ENCODE assay signal across 22 cellular contexts in genomic region chr2:1278861-1279260, GRCh38.
"Had no signal": no experiment of that assay in that cellular context is flagged by ENCODE, and none has a peak within 500 bp of the region (broad histone marks: within the 10 kb centered on the region; RNA-seq: fewer than 3 reads in every experiment).

No MANE protein-coding gene starts in this region.

- H3K36me3 Mint-ChIP-seq: immature natural killer cell; stimulated activated memory B cell treated with anti-CD40 and anti-IgM and Interleukin-4, amounts not matched to agents 10 μg/mL and 1 μg/mL and 100 μg/mL, for 72 hours; type B pancreatic cell had no signal

- H3K4me1 Mint-ChIP-seq: immature natural killer cell; stimulated activated memory B cell treated with anti-CD40 and anti-IgM and Interleukin-4, amounts not matched to agents 10 μg/mL and 1 μg/mL and 100 μg/mL, for 72 hours had no signal

- H3K9me3 Mint-ChIP-seq: immature natural killer cell had no signal

- H3K27me3 Mint-ChIP-seq: effector memory CD8-positive, alpha-beta T cell; progenitor cell of endocrine pancreas; stimulated activated memory B cell treated with anti-CD40 and anti-IgM and Interleukin-4, amounts not matched to agents 10 μg/mL and 1 μg/mL and 100 μg/mL, for 72 hours; type B pancreatic cell had no signal

- H3K27ac Mint-ChIP-seq: effector memory CD8-positive, alpha-beta T cell; immature natural killer cell; nephron progenitor cell; progenitor cell of endocrine pancreas; stimulated activated memory B cell treated with anti-CD40 and anti-IgM and Interleukin-4, amounts not matched to agents 10 μg/mL and 1 μg/mL and 100 μg/mL, for 72 hours; type B pancreatic cell had no signal

- DNase-seq: cortex of kidney; effector memory CD8-positive, alpha-beta T cell; erythroblast; hypothalamus; immature natural killer cell; left ventricle myocardium superior; lower lobe of right lung; naive thymus-derived CD8-positive, alpha-beta T cell; nephron progenitor cell; occipital lobe; pancreas; right lobe of liver; small intestine; stimulated activated CD4-positive, alpha-beta T cell treated with anti-CD3 and anti-CD28 coated beads, Interleukin-15, amount 100 ng/mL, for 24 hours; stimulated activated CD4-positive, alpha-beta T cell treated with anti-CD3 and anti-CD28 coated beads, Interleukin-4, amount 100 ng/mL, for 24 hours; stimulated activated naive CD8-positive, alpha-beta T cell treated with anti-CD3 and anti-CD28 coated beads, Interleukin-15, Interleukin-2, amounts not matched to agents 100 U/mL and 50 U/mL, for 24 hours; substantia nigra; testis; tibial artery had no signal

- H3K4me3 Mint-ChIP-seq: effector memory CD8-positive, alpha-beta T cell; immature natural killer cell; naive thymus-derived CD8-positive, alpha-beta T cell; nephron progenitor cell; stimulated activated memory B cell treated with anti-CD40 and anti-IgM and Interleukin-4, amounts not matched to agents 10 μg/mL and 1 μg/mL and 100 μg/mL, for 72 hours; type B pancreatic cell had no signal
